ENCODE assay signal across 8 cellular contexts in genomic region chr13:60398438-60398891, GRCh38. TPM values are rescaled to one million over a fixed set of nuclear protein-coding genes. Genes with fewer than 3 reads are reported as not detected.
DNase-seq lines count a peak whose midpoint lies in the region; ATAC-seq, FAIRE-seq and TF ChIP-seq lines count a peak whose summit lies in the region.

No MANE protein-coding gene starts in this region.

- intact Hi-C loops in activated CD4-positive, alpha-beta T cell treated with anti-CD3 and anti-CD28 coated beads for 36 hours (cut with DNase I, micrococcal nuclease) = no loop called here
- intact Hi-C loops in kidney (cut with DNase I) = no loop called here

- ATAC-seq in activated CD4-positive, alpha-beta T cell treated with anti-CD3 and anti-CD28 coated beads for 36 hours = no peak
- ATAC-seq in GM21360 (IDR thresholded peaks at IDR 0.05; ENCODE audit: unreplicated experiment) = no peak

- no peaks in the 10 kb centered on the region for H3K27me3 Mint-ChIP-seq in activated CD4-positive, alpha-beta T cell treated with anti-CD3 and anti-CD28 coated beads for 36 hours
- H3K27me3 Mint-ChIP-seq in activated naive CD8-positive, alpha-beta T cell = no peaks in the 10 kb centered on the region

- peak overlapping the region; percentile 87 for H3K4me3 Mint-ChIP-seq in activated CD4-positive, alpha-beta T cell treated with anti-CD3 and anti-CD28 coated beads for 36 hours
- peak overlapping the region; percentile 95 for H3K4me3 Mint-ChIP-seq in activated naive CD8-positive, alpha-beta T cell

- TF ChIP-seq CTCF in kidney (IDR thresholded peaks at IDR 0.05; ENCODE audit: borderline replicate concordance, extremely low read depth, insufficient read depth) = no peak

- H3K9me3 ChIP-seq in kidney (ENCODE audit: control insufficient read depth in 1 of 2, low read length in 2 of 2) = no peaks in the 10 kb centered on the region

- no peak for FAIRE-seq in kidney (lab: Jason Lieb, UNC)

- H3K4me1 Mint-ChIP-seq in activated CD4-positive, alpha-beta T cell treated with anti-CD3 and anti-CD28 coated beads for 36 hours = peaks cover 29% of the 10 kb centered on the region
- peaks cover 44% of the 10 kb centered on the region for H3K4me1 Mint-ChIP-seq in activated naive CD8-positive, alpha-beta T cell (ENCODE audit: low read depth)

- no peaks in the 10 kb centered on the region for H3K36me3 ChIP-seq in kidney (ENCODE audit: control insufficient read depth in 1 of 2, insufficient read depth in 2 of 2, low read length in 2 of 2)

- H3K27ac ChIP-seq in kidney (ENCODE audit: low read depth in 2 of 2, low read length in 2 of 2) (peak overlapping the region; percentile 75 to 90), temporal lobe (ENCODE audit: low read depth, low read length) (peak overlapping the region; percentile 85)

- POLR2A ChIA-PET in activated CD4-positive, alpha-beta T cell treated with anti-CD3 and anti-CD28 coated beads for 36 hours (lab: Charles Lee) = interaction anchor here (0.6 kb wide), 1 partner anchor 42 kb away, joined by 4 read pairs; no protein-coding TSS in a partner anchor

- in situ Hi-C loops in ACHN (cut with HindIII; ENCODE audit: low pct_ligation_motif_present, low pct_unique_long_range_greater_than_20kb, low sequenced_read_pairs) = no loop called here

- CTCF ChIA-PET in activated CD4-positive, alpha-beta T cell treated with anti-CD3 and anti-CD28 coated beads for 36 hours (lab: Charles Lee) = interaction anchor here (0.6 to 2.0 kb wide), 5 partner anchors 8 to 50 kb away, joined by 3 to 4 read pairs (median 4); no protein-coding TSS in a partner anchor

- H3K36me3 Mint-ChIP-seq in activated CD4-positive, alpha-beta T cell treated with anti-CD3 and anti-CD28 coated beads for 36 hours (ENCODE audit: low read depth) = no peaks in the 10 kb centered on the region
- H3K36me3 Mint-ChIP-seq in activated naive CD8-positive, alpha-beta T cell = no peaks in the 10 kb centered on the region

- H3K27ac Mint-ChIP-seq in activated CD4-positive, alpha-beta T cell treated with anti-CD3 and anti-CD28 coated beads for 36 hours = peak overlapping the region; percentile 95
- peak overlapping the region; percentile 97 for H3K27ac Mint-ChIP-seq in activated naive CD8-positive, alpha-beta T cell

- peaks cover 7 to 10% of the 10 kb centered on the region in 2 donors for H3K4me1 ChIP-seq in kidney (ENCODE audit: control insufficient read depth in 1 of 2, insufficient read depth in 1 of 2, low read depth in 1 of 2, low read length in 2 of 2)

- H3K9ac ChIP-seq in kidney (ENCODE audit: low read length in 2 of 2) = peak overlapping the region; percentile 93 to 97

- no peaks in the 10 kb centered on the region for H3K9me3 Mint-ChIP-seq in activated CD4-positive, alpha-beta T cell treated with anti-CD3 and anti-CD28 coated beads for 36 hours (ENCODE audit: low read depth)
- no peaks in the 10 kb centered on the region for H3K9me3 Mint-ChIP-seq in activated naive CD8-positive, alpha-beta T cell (ENCODE audit: low read depth)

- peak overlapping the region; percentile 85 to 97 for H3K4me3 ChIP-seq in kidney (ENCODE audit: low read length in 2 of 2)

- DNase-seq in activated CD4-positive, alpha-beta T cell treated with anti-CD3 and anti-CD28 coated beads for 36 hours = no peak
- no peak for DNase-seq in activated CD4-positive, alpha-beta T cell treated with anti-CD3 and anti-CD28 coated beads, Interleukin-2, amount 50 U/mL, for 4 hours
- DNase-seq in kidney (no peak), NCI-H345 treated with DMSO at 0.1 percent for 48 hours (lab: John Stamatoyannopoulos, UW; ENCODE audit: unreplicated experiment) (no peak), ACHN (no peak)

RNA-seq across cellular contexts. Expression of gene TDRD3, which starts 1.4 kb away (rescaled TPM):
- total RNA-seq in activated CD4-positive, alpha-beta T cell treated with anti-CD3 and anti-CD28 coated beads for 36 hours = 10 to 100 TPM; 15.8 to 16.4 TPM
- total RNA-seq in kidney = 42.2 TPM
- 14.9 TPM for polyA plus RNA-seq in kidney (ENCODE audit: insufficient read depth, low read depth, low replicate concordance)
- total RNA-seq in temporal lobe = 31.5 TPM
